Comparison of ENCODE assay signal across 22 cellular contexts in genomic region chr5:65395526-65396155, GRCh38.
A peak's percentile ranks its signal among the peaks of the same experiment; 100 is the strongest.
DNase-seq lines count a peak whose midpoint lies in the region; ATAC-seq and TF ChIP-seq lines count a peak whose summit lies in the region.
"Had no signal": no experiment of that assay in that cellular context is flagged by ENCODE, and none has a peak within 500 bp of the region (broad histone marks: within the 10 kb centered on the region; RNA-seq: fewer than 3 reads in every experiment).

No MANE protein-coding gene starts in this region.

- TF ChIP-seq POLR2A in right lobe of liver (IDR thresholded peaks at IDR 0.05), result no peak

- H3K27ac ChIP-seq in ACC112 (ENCODE audit: low read depth, low read length) (0 out of 2 replicates have a peak overlapping the region, but pooled peaks have one; percentile 0), right lobe of liver (no peak overlapping the region)
- H3K27ac ChIP-seq: body of pancreas, C4-2B, thyroid gland had no signal

- no peaks in the 10 kb centered on the region for H3K79me2 ChIP-seq in ACC112 (ENCODE audit: control insufficient read depth, insufficient read depth, low read length, unreplicated experiment)

- H3K9me3 ChIP-seq in right lobe of liver, result no peaks in the 10 kb centered on the region
- H3K9me3 ChIP-seq: body of pancreas, mucosa of descending colon, thyroid gland had no signal

- intact Hi-C loops in right lobe of liver (cut with DNase I), result no loop called here

- H3K27me3 ChIP-seq in ACC112 (ENCODE audit: insufficient read depth, low read length) (no peaks in the 10 kb centered on the region), kidney epithelial cell (ENCODE audit: control insufficient read depth, insufficient read depth, low read length) (no peaks in the 10 kb centered on the region), right lobe of liver (no peaks in the 10 kb centered on the region)
- H3K27me3 ChIP-seq: body of pancreas, thyroid gland had no signal

- H3K4me3 ChIP-seq in ACC112 (ENCODE audit: low read depth, low read length) (no peak overlapping the region), choroid plexus epithelial cell (ENCODE audit: low read depth, low read length) (no peak overlapping the region), kidney epithelial cell (ENCODE audit: low read depth, low read length) (no peak overlapping the region), right lobe of liver (no peak overlapping the region)
- H3K4me3 ChIP-seq: body of pancreas, mucosa of descending colon, thyroid gland had no signal

- H2AFZ ChIP-seq in ACC112 (ENCODE audit: low read length, unreplicated experiment), result no peak overlapping the region

- no peak for TF ChIP-seq CTCF in choroid plexus epithelial cell (conservative IDR thresholded peaks at IDR 0.05; ENCODE audit: low read depth, low read length)
- no peak for TF ChIP-seq CTCF in kidney epithelial cell (IDR thresholded peaks at IDR 0.05; ENCODE audit: insufficient read depth, low read length, poor library complexity, severe bottlenecking)
- TF ChIP-seq CTCF in right lobe of liver (IDR thresholded peaks at IDR 0.05), result no peak

- no peaks in the 10 kb centered on the region for H3K36me3 ChIP-seq in ACC112 (ENCODE audit: insufficient read depth, low read length)
- no peaks in the 10 kb centered on the region for H3K36me3 ChIP-seq in kidney epithelial cell (ENCODE audit: control insufficient read depth, insufficient read depth, low read length)
- no peaks in the 10 kb centered on the region for H3K36me3 ChIP-seq in right lobe of liver
- H3K36me3 ChIP-seq: thyroid gland had no signal

- H3K4me1 ChIP-seq in ACC112 (ENCODE audit: control insufficient read depth, insufficient read depth, low read length, unreplicated experiment) (peaks cover 22% of the 10 kb centered on the region), right lobe of liver (peaks cover 0 to 11% (median 0%) of the 10 kb centered on the region in 4 donors)
- H3K4me1 ChIP-seq: body of pancreas, thyroid gland had no signal

- DNase-seq in M059J (ENCODE audit: low read depth) (peak; percentile 37), choroid plexus epithelial cell (ENCODE audit: low read depth) (peak; percentile 53), kidney epithelial cell (ENCODE audit: low read depth) (peak; percentile 25), globus pallidus (ENCODE audit: low spot score) (no peak), OCI-M1 (lab: John Stamatoyannopoulos, UW) (no peak), right lobe of liver (no peak)
- DNase-seq: activated naive CD4-positive, alpha-beta T cell treated with Interleukin-2 at 50 U/mL for 16 hours; activated T-cell treated with anti-CD3 and anti-CD28 coated beads for 4 hours; body of pancreas; hypothalamus; left colon; mucosa of descending colon; NCI-H187 treated with DMSO at 0.1 percent for 48 hours; NCI-H446 treated with DMSO at 0.1 percent for 48 hours; retina; SHP77 treated with DMSO at 0.1 percent for 48 hours; stimulated activated naive CD4-positive, alpha-beta T cell; T-cell; thyroid gland had no signal

- ATAC-seq in right lobe of liver (no peak), HG02642 (IDR thresholded peaks at IDR 0.05; ENCODE audit: poor library complexity, unreplicated experiment) (no peak)
- ATAC-seq: body of pancreas, left colon, mucosa of descending colon, T-cell had no signal

- WGBS in right lobe of liver (ENCODE audit: insufficient coverage, low coverage, low lambda C conversion rate, missing lambda C conversion rate), result 67% methylated on average over 2 of the region's 2 CpGs

Comparison
In these comparisons a context has a peak if more than half of its experiments do, and no peak if none do; other contexts are left out.
1. DNase-seq: peak in M059J (single experiment), choroid plexus epithelial cell (single experiment) and kidney epithelial cell (single experiment); none in globus pallidus (single experiment), OCI-M1 (single experiment) and right lobe of liver (0 of 3).